21 cellular contexts compared by ENCODE assay signal in genomic region chr18:493974-494601, GRCh38. TPM values are rescaled to one million over a fixed set of nuclear protein-coding genes. Genes with fewer than 3 reads are reported as not detected.
DNase-seq lines count a peak whose midpoint lies in the region; ATAC-seq and TF ChIP-seq lines count a peak whose summit lies in the region.
"Had no signal": no experiment of that assay in that cellular context is flagged by ENCODE, and none has a peak within 500 bp of the region (broad histone marks: within the 10 kb centered on the region; RNA-seq: fewer than 3 reads in every experiment).

No MANE protein-coding gene starts in this region.

- no peak overlapping the region for H2BK120ac ChIP-seq in mesenchymal stem cell (ENCODE audit: low read depth, low read length)

- no peak for TF ChIP-seq POLR2A in esophagus muscularis mucosa (IDR thresholded peaks at IDR 0.05; ENCODE audit: low read depth)

- CTCF ChIA-PET in HEK293 (lab: Yijun Ruan, JAX), result interaction anchor here (0.6 to 0.7 kb wide), 2 partner anchors 10 to 109 kb away, joined by 4 to 5 read pairs; no protein-coding TSS in a partner anchor
- CTCF ChIA-PET in Calu3 (lab: Charles Lee), result no interaction called here

- H3K27me3 Mint-ChIP-seq in stimulated activated memory B cell treated with anti-CD40 and anti-IgM and Interleukin-4, amounts not matched to agents 10 μg/mL and 1 μg/mL and 100 μg/mL, for 72 hours, result peaks cover 18% of the 10 kb centered on the region
- H3K27me3 Mint-ChIP-seq in Calu3 (ENCODE audit: unreplicated experiment), result peaks cover 8% of the 10 kb centered on the region

- H3K14ac ChIP-seq in mesenchymal stem cell (ENCODE audit: low read length in 2 of 2), result no peak overlapping the region

- H3K9me3 Mint-ChIP-seq in stimulated activated memory B cell treated with anti-CD40 and anti-IgM and Interleukin-4, amounts not matched to agents 10 μg/mL and 1 μg/mL and 100 μg/mL, for 72 hours, result no peaks in the 10 kb centered on the region
- no peaks in the 10 kb centered on the region for H3K9me3 Mint-ChIP-seq in Calu3 (ENCODE audit: low read depth, unreplicated experiment)
- H3K9me3 Mint-ChIP-seq: CD8-positive, alpha-beta memory T cell; HFFc6 had no signal

- H3K4me3 Mint-ChIP-seq in stimulated activated memory B cell treated with anti-CD40 and anti-IgM and Interleukin-4, amounts not matched to agents 10 μg/mL and 1 μg/mL and 100 μg/mL, for 72 hours, result no peak overlapping the region
- H3K4me3 Mint-ChIP-seq in Calu3 (ENCODE audit: low read depth, unreplicated experiment), result no peak overlapping the region
- H3K4me3 Mint-ChIP-seq: CD8-positive, alpha-beta memory T cell; HFFc6 had no signal

- no peak overlapping the region for H3K27ac Mint-ChIP-seq in stimulated activated memory B cell treated with anti-CD40 and anti-IgM and Interleukin-4, amounts not matched to agents 10 μg/mL and 1 μg/mL and 100 μg/mL, for 72 hours
- H3K27ac Mint-ChIP-seq in Calu3 (ENCODE audit: unreplicated experiment), result no peak overlapping the region
- H3K27ac Mint-ChIP-seq: CD8-positive, alpha-beta memory T cell; HFFc6 had no signal

- H3K4me3 ChIP-seq in HEK293 (ENCODE audit: low read depth, low read length) (no peak overlapping the region), esophagus muscularis mucosa (no peak overlapping the region), mesenchymal stem cell (ENCODE audit: insufficient read depth in 1 of 2, low read depth in 1 of 2, low read length in 2 of 2) (peak overlapping the region in 1 of 2 experiments; percentile 39), smooth muscle cell (no peak overlapping the region)

- 49% methylated on average over 3 of the region's 3 CpGs for WGBS in esophagus muscularis mucosa
- 80% methylated on average over 2 of the region's 3 CpGs for WGBS in mesenchymal stem cell
- 54% methylated on average over 3 of the region's 3 CpGs for WGBS in smooth muscle cell (ENCODE audit: low lambda C conversion rate)

- no peak overlapping the region for H2AK5ac ChIP-seq in mesenchymal stem cell (ENCODE audit: low read length, severe bottlenecking)

- H3K4me1 ChIP-seq in HEK293 (ENCODE audit: control insufficient read depth, insufficient read depth, low read length) (peaks cover 31% of the 10 kb centered on the region), esophagus muscularis mucosa (peaks cover 0 to 89% (median 81%) of the 10 kb centered on the region in 4 donors), mesenchymal stem cell (ENCODE audit: control insufficient read depth, insufficient read depth, low read depth, low read length) (peaks cover 9% of the 10 kb centered on the region), smooth muscle cell (ENCODE audit: low read depth) (peaks cover 7% of the 10 kb centered on the region)

- no peak overlapping the region for H3K23ac ChIP-seq in mesenchymal stem cell (ENCODE audit: low read length in 2 of 2)

- peaks cover 3% of the 10 kb centered on the region for H3F3A ChIP-seq in smooth muscle cell (ENCODE audit: low read depth)

- intact Hi-C loops in esophagus muscularis mucosa (cut with DNase I), result no loop called here
- intact Hi-C loops in Calu3 (cut with micrococcal nuclease; ENCODE audit: unreplicated experiment), result loop anchor here (10.0 kb wide), 1 partner anchor 101 kb away; the partner anchor contains the start of gene CLUL1

- no peaks in the 10 kb centered on the region for H3K4me1 Mint-ChIP-seq in stimulated activated memory B cell treated with anti-CD40 and anti-IgM and Interleukin-4, amounts not matched to agents 10 μg/mL and 1 μg/mL and 100 μg/mL, for 72 hours
- H3K4me1 Mint-ChIP-seq in Calu3 (ENCODE audit: low read depth, unreplicated experiment), result peaks cover 9% of the 10 kb centered on the region

- no peak for ATAC-seq in stimulated activated memory B cell treated with anti-CD40 and anti-IgM and Interleukin-4, amounts not matched to agents 10 μg/mL and 1 μg/mL and 100 μg/mL, for 72 hours
- ATAC-seq: PC-3 had no signal

- H3K36me3 ChIP-seq in HEK293 (ENCODE audit: control insufficient read depth in 2 of 2, insufficient read depth in 1 of 2, low read length in 2 of 2), result no peaks in the 10 kb centered on the region
- no peaks in the 10 kb centered on the region for H3K36me3 ChIP-seq in esophagus muscularis mucosa
- no peaks in the 10 kb centered on the region for H3K36me3 ChIP-seq in mesenchymal stem cell (ENCODE audit: control insufficient read depth in 1 of 2, insufficient read depth in 2 of 2, low read depth in 1 of 2, low read length in 2 of 2)
- no peaks in the 10 kb centered on the region for H3K36me3 ChIP-seq in smooth muscle cell (ENCODE audit: low read depth)

- H3K9ac ChIP-seq in mesenchymal stem cell (ENCODE audit: low read length) (peak overlapping the region; percentile 85), smooth muscle cell (ENCODE audit: low read depth) (no peak overlapping the region)
- H3K9ac ChIP-seq: KMS-11, SK-N-SH had no signal

- no peaks in the 10 kb centered on the region for H3K9me3 ChIP-seq in HEK293 (ENCODE audit: control insufficient read depth, insufficient read depth, low read depth, low read length)
- H3K9me3 ChIP-seq in esophagus muscularis mucosa, result no peaks in the 10 kb centered on the region
- H3K9me3 ChIP-seq in mesenchymal stem cell (ENCODE audit: control insufficient read depth, low read length), result no peaks in the 10 kb centered on the region
- no peaks in the 10 kb centered on the region for H3K9me3 ChIP-seq in smooth muscle cell (replicated peaks; ENCODE audit: low read depth)
- H3K9me3 ChIP-seq: SK-N-SH had no signal

- no peak for DNase-seq in esophagus muscularis mucosa (ENCODE audit: extremely low spot score)
- no peak for DNase-seq in mesenchymal stem cell
- no peak for DNase-seq in smooth muscle cell (lab: John Stamatoyannopoulos, UW; ENCODE audit: unreplicated experiment)
- no peak for DNase-seq in NCI-H1436 treated with DMSO at 0.1 percent for 48 hours (lab: John Stamatoyannopoulos, UW)
- DNase-seq in Calu3, result no peak
- DNase-seq: ACHN; C1 segment of cervical spinal cord; CD8-positive, alpha-beta memory T cell; HFFc6; NCI-H1436; NCI-H2081 treated with DMSO at 0.1 percent for 48 hours; NCI-H2227 treated with DMSO at 0.1 percent for 48 hours; NCI-H510A treated with DMSO at 0.1 percent for 48 hours; PC-3; RPMI8226; SHP77 treated with DMSO at 0.1 percent for 48 hours; SK-N-SH had no signal

- H2AFZ ChIP-seq in mesenchymal stem cell (ENCODE audit: low read depth, low read length) (no peak overlapping the region), smooth muscle cell (ENCODE audit: low read depth) (no peak overlapping the region)

- no peaks in the 10 kb centered on the region for H3K27me3 ChIP-seq in esophagus muscularis mucosa
- H3K27me3 ChIP-seq in mesenchymal stem cell (ENCODE audit: control insufficient read depth in 1 of 2, insufficient read depth in 1 of 2, low read length in 2 of 2), result no peaks in the 10 kb centered on the region
- H3K27me3 ChIP-seq in smooth muscle cell (ENCODE audit: low read depth), result peaks cover 5% of the 10 kb centered on the region

- peaks cover 6% of the 10 kb centered on the region for H4K20me1 ChIP-seq in smooth muscle cell (ENCODE audit: low read depth)

- no peak overlapping the region for H2BK5ac ChIP-seq in mesenchymal stem cell (ENCODE audit: low read depth, low read length, poor library complexity, severe bottlenecking)

- H3K79me2 ChIP-seq in smooth muscle cell (ENCODE audit: low read depth), result peaks cover 30% of the 10 kb centered on the region

- peaks cover 6% of the 10 kb centered on the region for H3K79me1 ChIP-seq in mesenchymal stem cell (replicated peaks; ENCODE audit: low read length, poor library complexity, severe bottlenecking)

- no peaks in the 10 kb centered on the region for H3K36me3 Mint-ChIP-seq in stimulated activated memory B cell treated with anti-CD40 and anti-IgM and Interleukin-4, amounts not matched to agents 10 μg/mL and 1 μg/mL and 100 μg/mL, for 72 hours
- no peaks in the 10 kb centered on the region for H3K36me3 Mint-ChIP-seq in Calu3 (ENCODE audit: insufficient read depth, unreplicated experiment)
- H3K36me3 Mint-ChIP-seq: CD8-positive, alpha-beta memory T cell had no signal

- no peak overlapping the region for H3K27ac ChIP-seq in HEK293 (ENCODE audit: extremely low read depth, low read depth, low read length)
- peak overlapping the region in 3 of 4 donors; percentile 21 to 61 (median 34) for H3K27ac ChIP-seq in esophagus muscularis mucosa (replicated peaks in 1 of 4)
- no peak overlapping the region for H3K27ac ChIP-seq in mesenchymal stem cell (ENCODE audit: low read length, poor library complexity, severe bottlenecking)
- no peak overlapping the region for H3K27ac ChIP-seq in smooth muscle cell (ENCODE audit: low read depth)
- H3K27ac ChIP-seq: KMS-11 had no signal

- H2BK15ac ChIP-seq in mesenchymal stem cell (ENCODE audit: low read depth, poor library complexity, severe bottlenecking), result no peak overlapping the region

- no peak overlapping the region for H4K8ac ChIP-seq in mesenchymal stem cell (ENCODE audit: low read length)

- no peak overlapping the region for H2BK12ac ChIP-seq in mesenchymal stem cell (ENCODE audit: low read length in 2 of 2)

- TF ChIP-seq EP300 in esophagus muscularis mucosa (IDR thresholded peaks at IDR 0.05), result no peak

- no peak overlapping the region for H3K18ac ChIP-seq in mesenchymal stem cell (ENCODE audit: low read depth in 1 of 2, low read length in 2 of 2)

- TF ChIP-seq CTCF in HEK293 (tag by site-specific recombination; IDR thresholded peaks at IDR 0.05) (no peak), esophagus muscularis mucosa (IDR thresholded peaks at IDR 0.05) (no peak), smooth muscle cell (IDR thresholded peaks at IDR 0.05; ENCODE audit: borderline replicate concordance, insufficient read depth, poor library complexity, severe bottlenecking) (no peak), Calu3 (IDR thresholded peaks at IDR 0.05; ENCODE audit: unreplicated experiment) (no peak)

- POLR2A ChIA-PET in HEK293 (lab: Yijun Ruan, JAX), result no interaction called here

- H3K4ac ChIP-seq in mesenchymal stem cell (ENCODE audit: low read depth in 1 of 2, low read length in 2 of 2), result no peak overlapping the region

- no peak overlapping the region for H4K91ac ChIP-seq in mesenchymal stem cell (ENCODE audit: low read length)

- no peak overlapping the region for H3K4me2 ChIP-seq in mesenchymal stem cell (ENCODE audit: low read length, poor library complexity, severe bottlenecking)
- H3K4me2 ChIP-seq in smooth muscle cell, result peak overlapping the region; percentile 31
- H3K4me2 ChIP-seq: KMS-11, SK-N-SH had no signal

- no TSS peak for BruUV-seq in Calu3 (replicated peaks; lab: Mats Ljungman, UMichigan)

TF ChIP-seq in HEK293, 187 proteins besides CTCF, POLR2A, EP300 and RAD21 (continues in another document):
- no peak for TF ChIP-seq MZF1 (tag by site-specific recombination; IDR thresholded peaks at IDR 0.05; ENCODE audit: borderline replicate concordance)
- TF ChIP-seq ZNF621 (tag by site-specific recombination; IDR thresholded peaks at IDR 0.05), result no peak
- 0 out of 2 replicates have a peak, but pooled peaks have one; percentile 68 for TF ChIP-seq GFI1B (tag by site-specific recombination; IDR thresholded peaks at IDR 0.05)
- TF ChIP-seq ZNF544 (tag by site-specific recombination; IDR thresholded peaks at IDR 0.05), result no peak
- no peak for TF ChIP-seq ZNF658 (tag by site-specific recombination; IDR thresholded peaks at IDR 0.05)

RNA-seq across cellular contexts. Expression of gene COLEC12, which starts 6.4 kb away (rescaled TPM):
- 10 to 100 TPM; 17.9 to 36.4 (median 23.5) TPM for total RNA-seq in esophagus muscularis mucosa
- 8.9 TPM for polyA plus RNA-seq in mesenchymal stem cell (2013, experiment 1 of 2)
- 9.2 TPM for polyA plus RNA-seq in mesenchymal stem cell (2013, experiment 2 of 2)
- total RNA-seq in smooth muscle cell, result 10.8 and 13.8 TPM in 2 replicates
- polyA plus RNA-seq in smooth muscle cell, result 10.5 and 13.7 TPM in 2 replicates
- not detected in 2 replicates for total RNA-seq in Calu3 (2022)
- total RNA-seq: HT-29 had no signal
- polyA plus RNA-seq: CD8-positive, alpha-beta memory T cell had no signal

Comparison
In these comparisons a context has a peak if more than half of its experiments do, and no peak if none do; other contexts are left out.
1. H3K27ac ChIP-seq: peak in esophagus muscularis mucosa (3 of 4); none in HEK293 (single experiment), mesenchymal stem cell (single experiment) and smooth muscle cell (single experiment).
2. RNA of gene COLEC12, which starts 6.4 kb away (total RNA-seq): 17.9 to 36.4 TPM in esophagus muscularis mucosa and 10.8 to 13.8 TPM in smooth muscle cell; not detected in Calu3; every median in the first group is over 10 times any median in the second.